ENCODE assay signal across 8 cellular contexts in the genomic region with DNA sequence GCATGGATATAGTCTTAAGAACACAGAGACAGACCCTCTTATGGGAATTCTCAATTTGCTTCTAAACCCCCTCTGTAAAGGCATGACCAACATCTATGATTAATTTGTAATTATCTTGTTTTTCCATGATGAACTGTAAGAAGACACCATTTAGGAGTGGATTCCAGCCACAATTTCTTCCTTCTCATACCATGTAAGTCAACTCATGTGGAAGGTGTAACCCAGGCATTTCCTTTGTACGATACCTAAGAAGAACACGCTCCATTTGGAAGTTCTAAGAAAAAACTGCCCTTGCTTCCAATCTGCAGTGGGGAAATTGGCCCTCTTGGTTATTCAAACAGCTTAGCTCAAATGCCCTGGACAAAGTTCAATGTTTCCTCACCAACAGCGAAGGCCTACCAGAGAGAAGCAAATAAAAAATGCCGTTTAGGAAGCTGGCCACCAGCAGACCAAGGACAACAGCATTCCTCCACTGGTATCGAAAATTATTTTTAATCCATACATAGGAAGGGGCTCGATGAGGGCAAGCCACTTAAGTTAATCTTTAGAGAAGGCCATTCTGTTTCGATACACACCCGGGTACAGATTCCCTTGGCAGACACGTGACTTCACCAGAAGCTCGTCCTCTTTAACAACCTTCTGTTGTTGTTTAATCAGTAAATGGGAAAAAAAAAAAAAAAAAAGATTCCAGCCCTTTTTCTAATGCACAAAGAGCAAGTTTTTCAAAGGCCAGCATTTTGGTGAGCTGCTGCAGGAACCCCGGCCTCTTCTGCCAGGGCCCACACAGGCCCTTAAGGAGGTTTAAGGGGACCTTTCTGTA. TPM values are rescaled to one million over a fixed set of nuclear protein-coding genes. Genes with fewer than 3 reads are reported as not detected.
A peak's percentile ranks its signal among the peaks of the same experiment; 100 is the strongest.
DNase-seq lines count a peak whose midpoint lies in the region; ATAC-seq and TF ChIP-seq lines count a peak whose summit lies in the region.

No MANE protein-coding gene starts in this region.

- TF ChIP-seq POLR2A in esophagus muscularis mucosa (IDR thresholded peaks at IDR 0.05; ENCODE audit: low read depth): no peak

- TF ChIP-seq CTCF in BJ (IDR thresholded peaks at IDR 0.05; ENCODE audit: insufficient read depth, low read depth, low read length) (no peak), PC-3 (conservative IDR thresholded peaks at IDR 0.05; ENCODE audit: low read depth, low read length) (no peak), esophagus muscularis mucosa (IDR thresholded peaks at IDR 0.05) (no peak), neural cell (IDR thresholded peaks at IDR 0.05; ENCODE audit: poor library complexity, severe bottlenecking) (no peak)

- H3K4me1 ChIP-seq in PC-3 (ENCODE audit: insufficient read depth, low read length): peaks cover 8% of the 10 kb centered on the region; the same call in 1 of the 2 replicates
- peaks cover 24 to 53% (median 49%) of the 10 kb centered on the region in 4 donors for H3K4me1 ChIP-seq in esophagus muscularis mucosa

- H3K27me3 ChIP-seq in BJ (ENCODE audit: control insufficient read depth, insufficient read depth, low read length) (no peaks in the 10 kb centered on the region), PC-3 (ENCODE audit: low read length) (no peaks in the 10 kb centered on the region), esophagus muscularis mucosa (no peaks in the 10 kb centered on the region), neural cell (ENCODE audit: insufficient read depth, low read depth, low read length) (no peaks in the 10 kb centered on the region)

- POLR2A ChIA-PET in BJ (lab: Charles Lee) (no interaction called here), PC-3 (lab: Charles Lee; ENCODE audit: unreplicated experiment) (no interaction called here)

- DNase-seq in BJ (ENCODE audit: low read depth): no peak
- DNase-seq in PC-3: no peak
- no peak for DNase-seq in esophagus muscularis mucosa (ENCODE audit: extremely low spot score)
- DNase-seq in NCI-H187 (lab: John Stamatoyannopoulos, UW): no peak
- no peak for DNase-seq in NCI-H524 treated with DMSO at 0.1 percent for 48 hours (lab: John Stamatoyannopoulos, UW)

- H2AFZ ChIP-seq in PC-3 (ENCODE audit: low read length): no peak overlapping the region
- H2AFZ ChIP-seq in neural cell (ENCODE audit: low read depth, low read length): no peak overlapping the region

- ATAC-seq in PC-3 (no peak), GM18511 (IDR thresholded peaks at IDR 0.05; ENCODE audit: unreplicated experiment) (no peak), GM21526 (IDR thresholded peaks at IDR 0.05; ENCODE audit: low FRiP score, unreplicated experiment) (no peak)

- CTCF ChIA-PET in BJ (lab: Yijun Ruan, JAX): no interaction called here
- CTCF ChIA-PET in PC-3 (lab: Charles Lee): no interaction called here

- H4K20me1 ChIP-seq in PC-3 (ENCODE audit: low read length) (no peaks in the 10 kb centered on the region), neural cell (ENCODE audit: insufficient read depth) (no peaks in the 10 kb centered on the region)

- H3K79me2 ChIP-seq in PC-3 (ENCODE audit: low read length): peaks cover 29% of the 10 kb centered on the region
- H3K79me2 ChIP-seq in neural cell (replicated peaks; ENCODE audit: insufficient read depth, low read length): peaks cover 60% of the 10 kb centered on the region

- no peaks in the 10 kb centered on the region for H3F3A ChIP-seq in PC-3 (ENCODE audit: low read length, unreplicated experiment)
- no peaks in the 10 kb centered on the region for H3F3A ChIP-seq in neural cell (ENCODE audit: insufficient read depth, low read length, poor library complexity, severe bottlenecking)

- 38% methylated on average over 11 of the region's 11 CpGs for WGBS in esophagus muscularis mucosa

- no peaks in the 10 kb centered on the region for H3K9me3 ChIP-seq in PC-3 (ENCODE audit: low read length)
- no peaks in the 10 kb centered on the region for H3K9me3 ChIP-seq in esophagus muscularis mucosa
- H3K9me3 ChIP-seq in neural cell (ENCODE audit: low read length): no peaks in the 10 kb centered on the region

- intact Hi-C loops in PC-3 (cut with micrococcal nuclease): no loop called here
- intact Hi-C loops in esophagus muscularis mucosa (cut with DNase I): loop anchor here (10.0 kb wide), 1 partner anchor 903 kb away; a partner anchor contains a TSS

- TF ChIP-seq EP300 in esophagus muscularis mucosa (IDR thresholded peaks at IDR 0.05) (no peak), neural cell (conservative IDR thresholded peaks at IDR 0.05; ENCODE audit: poor library complexity, severe bottlenecking) (no peak)

- no peak for TF ChIP-seq RAD21 in neural cell (conservative IDR thresholded peaks at IDR 0.05)

- H3K4me2 ChIP-seq in PC-3 (ENCODE audit: low read length) (0 out of 2 replicates have a peak overlapping the region, but pooled peaks have one; percentile 82), neural cell (ENCODE audit: low read length) (peak overlapping the region; percentile 82)

- H3K36me3 ChIP-seq in BJ (ENCODE audit: control insufficient read depth, insufficient read depth, low read length): no peaks in the 10 kb centered on the region; the same call in none of the 2 replicates
- no peaks in the 10 kb centered on the region for H3K36me3 ChIP-seq in PC-3 (ENCODE audit: low read depth, low read length)
- H3K36me3 ChIP-seq in esophagus muscularis mucosa: peaks cover 0 to 6% (median 2%) of the 10 kb centered on the region in 4 donors
- no peaks in the 10 kb centered on the region for H3K36me3 ChIP-seq in neural cell (ENCODE audit: insufficient read depth, low read length)

- no TSS peak for BruUV-seq in PC-3 (replicated peaks; lab: Mats Ljungman, UMichigan)

- H3K9ac ChIP-seq in PC-3 (ENCODE audit: low read length): no peak overlapping the region
- peak overlapping the region; percentile 80 for H3K9ac ChIP-seq in neural cell (ENCODE audit: low read length)

- H3K27ac ChIP-seq in PC-3 (ENCODE audit: low read length) (no peak overlapping the region), esophagus muscularis mucosa (replicated peaks in 1 of 4) (peak overlapping the region; percentile 86 to 96 (median 91)), neural cell (ENCODE audit: low read length) (peak overlapping the region; percentile 73)

- H3K9me2 ChIP-seq in PC-3 (replicated peaks; ENCODE audit: low read length): no peaks in the 10 kb centered on the region
- H3K9me2 ChIP-seq in neural cell (ENCODE audit: insufficient read depth, low read length): no peaks in the 10 kb centered on the region

- H3K4me3 ChIP-seq in BJ (ENCODE audit: low read depth, low read length) (peak overlapping the region; percentile 55), PC-3 (ENCODE audit: low read length) (no peak overlapping the region), esophagus muscularis mucosa (peak overlapping the region; percentile 77 to 92 (median 84)), neural cell (ENCODE audit: low read length) (peak overlapping the region; percentile 77)

TF ChIP-seq in neural cell, 6 proteins besides CTCF, POLR2A, EP300 and RAD21:
- no peak for TF ChIP-seq MXI1 (conservative IDR thresholded peaks at IDR 0.05; ENCODE audit: poor library complexity, severe bottlenecking)
- TF ChIP-seq, protein P1, sequence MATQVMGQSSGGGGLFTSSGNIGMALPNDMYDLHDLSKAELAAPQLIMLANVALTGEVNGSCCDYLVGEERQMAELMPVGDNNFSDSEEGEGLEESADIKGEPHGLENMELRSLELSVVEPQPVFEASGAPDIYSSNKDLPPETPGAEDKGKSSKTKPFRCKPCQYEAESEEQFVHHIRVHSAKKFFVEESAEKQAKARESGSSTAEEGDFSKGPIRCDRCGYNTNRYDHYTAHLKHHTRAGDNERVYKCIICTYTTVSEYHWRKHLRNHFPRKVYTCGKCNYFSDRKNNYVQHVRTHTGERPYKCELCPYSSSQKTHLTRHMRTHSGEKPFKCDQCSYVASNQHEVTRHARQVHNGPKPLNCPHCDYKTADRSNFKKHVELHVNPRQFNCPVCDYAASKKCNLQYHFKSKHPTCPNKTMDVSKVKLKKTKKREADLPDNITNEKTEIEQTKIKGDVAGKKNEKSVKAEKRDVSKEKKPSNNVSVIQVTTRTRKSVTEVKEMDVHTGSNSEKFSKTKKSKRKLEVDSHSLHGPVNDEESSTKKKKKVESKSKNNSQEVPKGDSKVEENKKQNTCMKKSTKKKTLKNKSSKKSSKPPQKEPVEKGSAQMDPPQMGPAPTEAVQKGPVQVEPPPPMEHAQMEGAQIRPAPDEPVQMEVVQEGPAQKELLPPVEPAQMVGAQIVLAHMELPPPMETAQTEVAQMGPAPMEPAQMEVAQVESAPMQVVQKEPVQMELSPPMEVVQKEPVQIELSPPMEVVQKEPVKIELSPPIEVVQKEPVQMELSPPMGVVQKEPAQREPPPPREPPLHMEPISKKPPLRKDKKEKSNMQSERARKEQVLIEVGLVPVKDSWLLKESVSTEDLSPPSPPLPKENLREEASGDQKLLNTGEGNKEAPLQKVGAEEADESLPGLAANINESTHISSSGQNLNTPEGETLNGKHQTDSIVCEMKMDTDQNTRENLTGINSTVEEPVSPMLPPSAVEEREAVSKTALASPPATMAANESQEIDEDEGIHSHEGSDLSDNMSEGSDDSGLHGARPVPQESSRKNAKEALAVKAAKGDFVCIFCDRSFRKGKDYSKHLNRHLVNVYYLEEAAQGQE (IDR thresholded peaks at IDR 0.05; ENCODE audit: borderline replicate concordance): no peak
- TF ChIP-seq EZH2 (IDR thresholded peaks at IDR 0.05; ENCODE audit: borderline replicate concordance, insufficient read depth, low read length, poor library complexity, severe bottlenecking): no peak
- no peak for TF ChIP-seq TAF1 (IDR thresholded peaks at IDR 0.05; ENCODE audit: low read depth)
- no peak for TF ChIP-seq SMC3 (conservative IDR thresholded peaks at IDR 0.05; ENCODE audit: poor library complexity)
- no peak for TF ChIP-seq POLR2AphosphoS5 (IDR thresholded peaks at IDR 0.05)
TF ChIP-seq in neural cell: peak in this region for 0.

RNA-seq across cellular contexts. Expression of a gene that starts 2.6 kb away (rescaled TPM):
- polyA plus RNA-seq in BJ (2011; rRNA removed) (50.2 and 66.2 TPM in 2 replicates), neural cell (15.7 and 20.9 TPM in 2 replicates)
- polyA minus RNA-seq in BJ (2011; rRNA and poly(A)+ RNA removed): 30.0 and 40.8 TPM in 2 replicates
- total RNA-seq in PC-3 (2014; rRNA removed) (11.5 and 13.8 TPM in 2 replicates), esophagus muscularis mucosa (10 to 100 TPM; 19.6 to 22.4 (median 21.0) TPM)
- 34.4 and 35.3 TPM in 2 replicates for polyA minus RNA-seq in neural cell

RNA-seq across cellular contexts. Expression of a gene that starts 2.6 kb away (rescaled TPM):
- polyA plus RNA-seq in BJ (2011; rRNA removed) (21.8 and 26.3 TPM in 2 replicates), neural cell (43.2 and 49.6 TPM in 2 replicates)
- polyA minus RNA-seq in BJ (2011; rRNA and poly(A)+ RNA removed): 17.5 and 23.0 TPM in 2 replicates
- total RNA-seq in PC-3 (2014; rRNA removed) (14.2 and 15.9 TPM in 2 replicates), esophagus muscularis mucosa (10 to 100 TPM; 32.8 to 44.8 (median 39.5) TPM)
- polyA minus RNA-seq in neural cell: 74.8 and 86.2 TPM in 2 replicates
